Comparison of ENCODE assay signal across 24 cellular contexts in the genomic region with DNA sequence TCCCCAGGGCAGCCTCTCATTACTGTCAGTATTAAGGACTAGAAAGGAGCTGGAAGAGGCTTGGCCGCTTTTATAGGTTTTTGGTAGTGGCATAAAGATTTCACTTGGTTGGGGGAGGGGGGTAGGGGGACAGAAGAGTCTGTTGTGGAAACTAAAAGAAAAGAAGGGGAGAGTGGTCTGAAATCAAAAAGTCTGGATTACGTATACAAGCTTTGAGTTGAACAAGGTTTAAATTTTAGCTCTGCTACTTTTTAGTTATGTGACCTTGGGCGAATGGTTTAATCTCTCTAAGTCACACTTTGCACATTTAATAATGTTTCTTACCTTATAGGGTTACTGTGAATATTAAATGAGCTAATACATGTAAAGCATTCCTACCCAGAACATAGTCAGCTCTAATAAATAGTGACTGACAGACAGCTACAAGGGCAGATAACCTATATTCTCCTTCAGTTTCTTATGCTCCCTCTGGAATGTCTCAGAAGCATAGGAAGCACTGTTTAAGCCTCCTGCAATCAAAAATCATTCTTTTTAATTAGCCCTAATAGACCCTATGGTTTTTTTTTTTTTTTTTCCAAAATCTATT.
"Had no signal": no experiment of that assay in that cellular context is flagged by ENCODE, and none has a peak within 500 bp of the region (broad histone marks: within the 10 kb centered on the region; RNA-seq: fewer than 3 reads in every experiment).

No MANE protein-coding gene starts in this region.

- H3K9me3 ChIP-seq: gastrocnemius medialis, pancreas, right atrium auricular region, testis, transverse colon had no signal

- H3K27me3 ChIP-seq: gastrocnemius medialis, pancreas, right atrium auricular region, testis had no signal

- H3K79me2 ChIP-seq: hepatocyte had no signal

- H2AFZ ChIP-seq: hepatocyte had no signal

- H3K27ac ChIP-seq: gastrocnemius medialis, hepatocyte, pancreas, right atrium auricular region, transverse colon, VCaP had no signal

- H3K4me2 ChIP-seq: hepatocyte, smooth muscle cell had no signal

- DNase-seq: activated CD4-positive, alpha-beta T cell treated with anti-CD3 and anti-CD28 coated beads for 48 hours; activated CD4-positive, alpha-beta T cell treated with anti-CD3 and anti-CD28 coated beads, Interleukin-2, amount 50 U/mL, for 48 hours; activated CD8-positive, alpha-beta memory T cell treated with anti-CD3 and anti-CD28 coated beads for 24 hours; activated effector memory CD4-positive, alpha-beta T cell treated with anti-CD3 and anti-CD28 coated beads, Interleukin-2, amount 50 U/mL, for 16 hours; activated naive CD4-positive, alpha-beta T cell treated with anti-CD3 and anti-CD28 coated beads for 36 hours; activated naive CD8-positive, alpha-beta T cell treated with anti-CD3 and anti-CD28 coated beads for 36 hours; central memory CD4-positive, alpha-beta T cell; effector memory CD4-positive, alpha-beta T cell; gastrocnemius medialis; left cardiac atrium; mammary epithelial cell; naive thymus-derived CD4-positive, alpha-beta T cell; pancreas; stimulated activated CD4-positive, alpha-beta T cell treated with anti-CD3 and anti-CD28 coated beads, Interleukin-1b, Interleukin-23, amount 100 ng/mL, for 48 hours; stimulated activated CD4-positive, alpha-beta T cell treated with anti-CD3 and anti-CD28 coated beads, Interleukin-4, amount 100 ng/mL, for 4 hours; stimulated activated CD8-positive, alpha-beta memory T cell treated with anti-CD3 and anti-CD28 coated beads, Interleukin-4, amount 100 ng/mL, for 48 hours; stimulated activated naive CD8-positive, alpha-beta T cell treated with anti-CD3 and anti-CD28 coated beads, Interleukin-15, amount 100 ng/mL, for 72 hours; T-cell; testis; transverse colon had no signal

- H3K4me3 ChIP-seq: gastrocnemius medialis, hepatocyte, pancreas, right atrium auricular region, smooth muscle cell, testis, transverse colon had no signal

- H3K36me3 ChIP-seq: gastrocnemius medialis, pancreas, right atrium auricular region, transverse colon had no signal
